ENCODE assay signal across 21 cellular contexts in the genomic region with DNA sequence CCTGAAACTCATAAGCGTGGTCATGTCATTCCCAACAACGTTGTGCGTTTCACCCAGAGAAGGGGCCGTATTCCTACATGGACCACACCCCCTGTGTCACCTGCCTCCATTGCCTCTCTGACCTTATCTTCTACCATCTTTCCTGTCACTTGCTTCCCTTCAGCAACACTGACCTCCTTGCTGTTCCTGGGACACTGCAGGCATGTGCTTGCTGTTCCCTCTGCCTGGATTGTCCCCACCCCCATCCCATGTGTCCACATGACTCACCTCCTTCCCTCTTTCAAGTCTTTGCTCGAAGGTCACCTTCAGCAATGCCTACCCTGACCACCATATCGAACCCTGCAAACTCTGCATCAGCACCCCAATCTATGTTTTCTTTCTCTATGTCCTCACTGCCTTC.
DNase-seq lines count a peak whose midpoint lies in the region; ATAC-seq and TF ChIP-seq lines count a peak whose summit lies in the region.
"Had no signal": no experiment of that assay in that cellular context is flagged by ENCODE, and none has a peak within 500 bp of the region (broad histone marks: within the 10 kb centered on the region; RNA-seq: fewer than 3 reads in every experiment).

No MANE protein-coding gene starts in this region.

- H3K4me3 Mint-ChIP-seq in osteocyte (ENCODE audit: unreplicated experiment): no peak overlapping the region
- H3K4me3 Mint-ChIP-seq: CD8-positive, alpha-beta T cell had no signal

- H3K27ac ChIP-seq in BLaER1 (peak overlapping the region; percentile 23; the same call in 1 of the 2 replicates), esophagus muscularis mucosa (replicated peaks in 1 of 4) (no peak overlapping the region)
- H3K27ac ChIP-seq: C4-2B, PC-9 had no signal

- intact Hi-C loops in esophagus muscularis mucosa (cut with DNase I): no loop called here

- H3K27me3 Mint-ChIP-seq in osteocyte (ENCODE audit: unreplicated experiment): peaks cover 10% of the 10 kb centered on the region

- no peak for TF ChIP-seq CTCF in esophagus muscularis mucosa (IDR thresholded peaks at IDR 0.05)
- no peak for TF ChIP-seq CTCF in osteocyte (IDR thresholded peaks at IDR 0.05)

- peaks cover 15% of the 10 kb centered on the region for H3K4me1 ChIP-seq in BLaER1
- no peaks in the 10 kb centered on the region for H3K4me1 ChIP-seq in esophagus muscularis mucosa
- H3K4me1 ChIP-seq: Caco-2 had no signal

- H3K36me3 ChIP-seq in BLaER1 (no peaks in the 10 kb centered on the region), esophagus muscularis mucosa (no peaks in the 10 kb centered on the region)

- H3K4me3 ChIP-seq in BLaER1 (no peak overlapping the region), esophagus muscularis mucosa (no peak overlapping the region)
- H3K4me3 ChIP-seq: GM12878, PC-9 had no signal

- H3K9ac ChIP-seq in BLaER1: no peak overlapping the region

- no peaks in the 10 kb centered on the region for H3K27me3 ChIP-seq in BLaER1
- H3K27me3 ChIP-seq in esophagus muscularis mucosa: peaks cover 0 to 40% (median 0%) of the 10 kb centered on the region in 4 donors

- DNase-seq in RPMI7951 (ENCODE audit: low read depth) (peak; percentile 34), esophagus muscularis mucosa (ENCODE audit: extremely low spot score) (peak; percentile 47), osteocyte (ENCODE audit: extremely low spot score, unreplicated experiment) (no peak), NCI-H2196 treated with DMSO at 0.1 percent for 48 hours (lab: John Stamatoyannopoulos, UW; ENCODE audit: unreplicated experiment) (no peak)
- DNase-seq in activated effector memory CD4-positive, alpha-beta T cell treated with Interleukin-2 at 50 U/mL for 16 hours: no peak
- DNase-seq: AML-193; Caco-2; CD8-positive, alpha-beta T cell; H7; KG1; MM.1S; NCI-H2029; NCI-H2227 treated with DMSO at 0.1 percent for 48 hours; NCI-H526 treated with DMSO at 0.1 percent for 48 hours; PC-9; Right ventricle myocardium superior; RPMI8226 had no signal

- peaks cover 40% of the 10 kb centered on the region for H3K4me1 Mint-ChIP-seq in osteocyte (ENCODE audit: unreplicated experiment)

- ATAC-seq in GM19324 (IDR thresholded peaks at IDR 0.05; ENCODE audit: low FRiP score, unreplicated experiment): no peak
- ATAC-seq: CD8-positive, alpha-beta T cell; GM12878 had no signal

- H3K9me3 ChIP-seq in BLaER1: peaks cover 4% of the 10 kb centered on the region
- peaks cover 0 to 5% (median 4%) of the 10 kb centered on the region in 4 donors for H3K9me3 ChIP-seq in esophagus muscularis mucosa
- H3K9me3 ChIP-seq: Caco-2 had no signal

- no peak for TF ChIP-seq POLR2A in esophagus muscularis mucosa (IDR thresholded peaks at IDR 0.05; ENCODE audit: low read depth)

- H3K4me2 ChIP-seq in BLaER1: peak overlapping the region; percentile 51
- H3K4me2 ChIP-seq: PC-9 had no signal

- peaks cover 4% of the 10 kb centered on the region for H3K36me3 Mint-ChIP-seq in osteocyte (ENCODE audit: unreplicated experiment)
- H3K36me3 Mint-ChIP-seq: CD8-positive, alpha-beta T cell had no signal

- H3K27ac Mint-ChIP-seq in osteocyte (ENCODE audit: unreplicated experiment): peak overlapping the region; percentile 69
- H3K27ac Mint-ChIP-seq: CD8-positive, alpha-beta T cell had no signal

- no peaks in the 10 kb centered on the region for H4K20me1 ChIP-seq in BLaER1

- 82% methylated on average over 6 of the region's 6 CpGs for WGBS in esophagus muscularis mucosa

- no peak for TF ChIP-seq EP300 in esophagus muscularis mucosa (IDR thresholded peaks at IDR 0.05)

- peaks cover 21% of the 10 kb centered on the region for H3K9me3 Mint-ChIP-seq in osteocyte (ENCODE audit: unreplicated experiment)

Comparison
In these comparisons a context has a peak if more than half of its experiments do, and no peak if none do; other contexts are left out.
1. DNase-seq: peak in RPMI7951 (single experiment) and esophagus muscularis mucosa (single experiment); none in osteocyte (single experiment), activated effector memory CD4-positive, alpha-beta T cell treated with Interleukin-2 at 50 U/mL for 16 hours (single experiment) and NCI-H2196 treated with DMSO at 0.1 percent for 48 hours (single experiment).